In the genomic region with DNA sequence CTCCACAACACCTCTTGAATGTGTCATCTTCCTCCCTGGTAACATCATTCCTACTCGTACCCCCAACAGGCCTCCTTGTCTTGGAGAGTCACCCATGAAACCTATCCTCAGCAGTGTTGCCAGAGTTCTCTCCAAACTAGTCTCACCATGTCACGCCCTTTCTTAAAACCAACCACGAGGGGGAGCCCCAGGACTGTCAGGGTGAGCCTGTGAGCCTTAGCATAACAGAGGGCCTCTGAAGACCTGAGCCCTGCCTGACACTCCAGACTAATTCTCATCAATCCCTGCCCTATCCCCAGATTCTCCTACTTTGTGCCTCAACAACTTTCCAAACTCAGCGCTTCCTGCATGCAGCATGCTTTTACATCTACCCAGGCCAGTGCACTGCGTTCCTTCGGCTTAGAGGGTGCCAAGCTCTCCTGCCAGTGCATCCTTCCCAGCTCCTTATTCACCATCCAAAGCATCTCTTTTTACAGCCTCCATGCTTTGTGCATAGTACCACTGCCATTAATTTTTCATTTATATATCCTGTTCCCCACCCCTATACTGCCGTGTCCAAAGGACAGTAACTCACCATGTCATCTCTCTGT, we compare ENCODE assay signal across 9 cellular contexts. TPM values are rescaled to one million over a fixed set of nuclear protein-coding genes. Genes with fewer than 3 reads are reported as not detected.
A peak's percentile ranks its signal among the peaks of the same experiment; 100 is the strongest.
DNase-seq lines count a peak whose midpoint lies in the region; ATAC-seq and TF ChIP-seq lines count a peak whose summit lies in the region.
"Had no signal": no experiment of that assay in that cellular context is flagged by ENCODE, and none has a peak within 500 bp of the region (broad histone marks: within the 10 kb centered on the region; RNA-seq: fewer than 3 reads in every experiment).

No MANE protein-coding gene starts in this region.

- H3K36me3 Mint-ChIP-seq in activated CD8-positive, alpha-beta memory T cell treated with anti-CD3 and anti-CD28 coated beads, Interleukin-2, amount 10 ng/mL, durations not matched to agents 7 days and 5 days: no peaks in the 10 kb centered on the region
- no peaks in the 10 kb centered on the region for H3K36me3 Mint-ChIP-seq in naive thymus-derived CD8-positive, alpha-beta T cell
- H3K36me3 Mint-ChIP-seq: activated naive CD4-positive, alpha-beta T cell treated with anti-CD3 and anti-CD28 coated beads, Interleukin-2, amount 50 U/mL, for 24 hours had no signal

- ATAC-seq in GM21367 (IDR thresholded peaks at IDR 0.05; ENCODE audit: unreplicated experiment): peak; percentile 84
- peak; percentile 81 for ATAC-seq in activated CD8-positive, alpha-beta memory T cell treated with anti-CD3 and anti-CD28 coated beads, Interleukin-2, amount 10 ng/mL, durations not matched to agents 7 days and 5 days
- peak; percentile 63 to 69 for ATAC-seq in naive thymus-derived CD8-positive, alpha-beta T cell
- ATAC-seq in stimulated activated naive CD8-positive, alpha-beta T cell treated with anti-CD3 and anti-CD28 coated beads, Interleukin-15, Interleukin-2, amounts not matched to agents 100 U/mL and 50 U/mL, for 24 hours: peak; percentile 81

- peaks cover 11% of the 10 kb centered on the region for H3K27me3 Mint-ChIP-seq in activated CD8-positive, alpha-beta memory T cell treated with anti-CD3 and anti-CD28 coated beads, Interleukin-2, amount 10 ng/mL, durations not matched to agents 7 days and 5 days
- peaks cover 5 to 18% (median 5%) of the 10 kb centered on the region in 5 donors for H3K27me3 Mint-ChIP-seq in naive thymus-derived CD8-positive, alpha-beta T cell

- no peaks in the 10 kb centered on the region for H3K9me3 Mint-ChIP-seq in activated CD8-positive, alpha-beta memory T cell treated with anti-CD3 and anti-CD28 coated beads, Interleukin-2, amount 10 ng/mL, durations not matched to agents 7 days and 5 days (ENCODE audit: low read depth)
- no peaks in the 10 kb centered on the region for H3K9me3 Mint-ChIP-seq in naive thymus-derived CD8-positive, alpha-beta T cell
- H3K9me3 Mint-ChIP-seq: activated naive CD4-positive, alpha-beta T cell treated with anti-CD3 and anti-CD28 coated beads, Interleukin-2, amount 50 U/mL, for 24 hours had no signal

- DNase-seq in DMS114 treated with DMSO at 0.1 percent for 48 hours (lab: John Stamatoyannopoulos, UW; ENCODE audit: unreplicated experiment) (peak; percentile 81), HS-27A (ENCODE audit: low read depth) (peak; percentile 64), NOMO-1 treated with dmso at 0.1 percent for 144 hours (lab: John Stamatoyannopoulos, UW; ENCODE audit: unreplicated experiment) (peak; percentile 52), erythroblast (lab: John Stamatoyannopoulos, UW) (peak; percentile 82 to 91)
- DNase-seq in activated CD8-positive, alpha-beta memory T cell treated with anti-CD3 and anti-CD28 coated beads, Interleukin-2, amount 10 ng/mL, durations not matched to agents 7 days and 5 days: peak; percentile 79
- peak; percentile 22 to 82 (median 52) for DNase-seq in naive thymus-derived CD8-positive, alpha-beta T cell
- peak; percentile 81 for DNase-seq in stimulated activated naive CD8-positive, alpha-beta T cell treated with anti-CD3 and anti-CD28 coated beads, Interleukin-15, Interleukin-2, amounts not matched to agents 100 U/mL and 50 U/mL, for 24 hours

- no peak overlapping the region for H3K27ac Mint-ChIP-seq in activated CD8-positive, alpha-beta memory T cell treated with anti-CD3 and anti-CD28 coated beads, Interleukin-2, amount 10 ng/mL, durations not matched to agents 7 days and 5 days
- H3K27ac Mint-ChIP-seq in naive thymus-derived CD8-positive, alpha-beta T cell: no peak overlapping the region
- H3K27ac Mint-ChIP-seq: activated naive CD4-positive, alpha-beta T cell treated with anti-CD3 and anti-CD28 coated beads, Interleukin-2, amount 50 U/mL, for 24 hours had no signal

- POLR2A ChIA-PET in naive thymus-derived CD8-positive, alpha-beta T cell (lab: Charles Lee): no interaction called here

- TF ChIP-seq POLR2A in erythroblast (IDR thresholded peaks at IDR 0.05; ENCODE audit: low read length): no peak

- H3K4me3 Mint-ChIP-seq in activated CD8-positive, alpha-beta memory T cell treated with anti-CD3 and anti-CD28 coated beads, Interleukin-2, amount 10 ng/mL, durations not matched to agents 7 days and 5 days: no peak overlapping the region
- H3K4me3 Mint-ChIP-seq in naive thymus-derived CD8-positive, alpha-beta T cell: no peak overlapping the region
- H3K4me3 Mint-ChIP-seq: activated naive CD4-positive, alpha-beta T cell treated with anti-CD3 and anti-CD28 coated beads, Interleukin-2, amount 50 U/mL, for 24 hours had no signal

- no peaks in the 10 kb centered on the region for H3K4me1 Mint-ChIP-seq in activated CD8-positive, alpha-beta memory T cell treated with anti-CD3 and anti-CD28 coated beads, Interleukin-2, amount 10 ng/mL, durations not matched to agents 7 days and 5 days
- H3K4me1 Mint-ChIP-seq in naive thymus-derived CD8-positive, alpha-beta T cell: peaks cover 0 to 2% (median 0%) of the 10 kb centered on the region in 4 donors
- H3K4me1 Mint-ChIP-seq: activated naive CD4-positive, alpha-beta T cell treated with anti-CD3 and anti-CD28 coated beads, Interleukin-2, amount 50 U/mL, for 24 hours had no signal

- CTCF ChIA-PET in activated CD8-positive, alpha-beta memory T cell treated with anti-CD3 and anti-CD28 coated beads, Interleukin-2, amount 10 ng/mL, durations not matched to agents 7 days and 5 days (lab: Charles Lee): interaction anchor here (0.6 to 3.1 kb wide), 6 partner anchors 34 to 210 kb away, joined by 3 to 21 read pairs (median 4); partner anchors contain the start of gene ZNF697

RNA-seq across cellular contexts. Expression of gene ZNF697, which starts 34.2 kb away (rescaled TPM):
- total RNA-seq in activated CD8-positive, alpha-beta memory T cell treated with anti-CD3 and anti-CD28 coated beads, Interleukin-2, amount 10 ng/mL, durations not matched to agents 7 days and 5 days: under 1 TPM; 0.06 to 0.47 TPM
- total RNA-seq in naive thymus-derived CD8-positive, alpha-beta T cell: under 1 TPM in 1 of 2 experiments, not detected in 1; 0.08 TPM
- not detected for polyA plus RNA-seq in naive thymus-derived CD8-positive, alpha-beta T cell

Comparison
In these comparisons a context has a peak if more than half of its experiments do, and no peak if none do; other contexts are left out.
1. Peak in every context shown above with its lines: DNase-seq and ATAC-seq.